In genomic region chr9:5459289-5459829, GRCh38 we compare ENCODE assay signal across 10 cellular contexts. TPM values are rescaled to one million over a fixed set of nuclear protein-coding genes. Genes with fewer than 3 reads are reported as not detected.
DNase-seq lines count a peak whose midpoint lies in the region; ATAC-seq and TF ChIP-seq lines count a peak whose summit lies in the region.
"Had no signal": no experiment of that assay in that cellular context is flagged by ENCODE, and none has a peak within 500 bp of the region (broad histone marks: within the 10 kb centered on the region; RNA-seq: fewer than 3 reads in every experiment).

No MANE protein-coding gene starts in this region.

- no peaks in the 10 kb centered on the region for H3K9me3 Mint-ChIP-seq in natural killer cell treated with Interleukin-12 subunit alpha and Interleukin-12 subunit beta and Interleukin-15 and Interleukin-18, amount 100 ng/mL, for 72 hours
- H3K9me3 Mint-ChIP-seq in natural killer cell, result no peaks in the 10 kb centered on the region
- no peaks in the 10 kb centered on the region for H3K9me3 Mint-ChIP-seq in activated naive CD4-positive, alpha-beta T cell treated with anti-CD3 and anti-CD28 coated beads for 36 hours
- H3K9me3 Mint-ChIP-seq in stimulated activated naive CD8-positive, alpha-beta T cell treated with anti-CD3 and anti-CD28 coated beads, Interleukin-15, amount 100 ng/mL, for 72 hours, result peaks cover 0 to 11% of the 10 kb centered on the region in 2 donors

- H3K27ac Mint-ChIP-seq in natural killer cell treated with Interleukin-12 subunit alpha and Interleukin-12 subunit beta and Interleukin-15 and Interleukin-18, amount 100 ng/mL, for 72 hours, result peak overlapping the region; percentile 96 to 100
- no peak overlapping the region for H3K27ac Mint-ChIP-seq in natural killer cell
- H3K27ac Mint-ChIP-seq in activated naive CD4-positive, alpha-beta T cell treated with anti-CD3 and anti-CD28 coated beads for 36 hours, result peak overlapping the region; percentile 84
- H3K27ac Mint-ChIP-seq in stimulated activated naive CD8-positive, alpha-beta T cell treated with anti-CD3 and anti-CD28 coated beads, Interleukin-15, amount 100 ng/mL, for 72 hours, result peak overlapping the region; percentile 90 to 93

- TF ChIP-seq CTCF in natural killer cell (IDR thresholded peaks at IDR 0.05), result no peak

- intact Hi-C loops in natural killer cell (cut with micrococcal nuclease), result no loop called here
- intact Hi-C loops in activated naive CD4-positive, alpha-beta T cell treated with anti-CD3 and anti-CD28 coated beads for 36 hours (cut with micrococcal nuclease), result loop anchor here (1.0 to 5.0 kb wide), 23 partner anchors 9 to 1982 kb away; partner anchors contain the start of genes CD274, PDCD1LG2, PLGRKT and RFX3

- H3K4me3 Mint-ChIP-seq in natural killer cell treated with Interleukin-12 subunit alpha and Interleukin-12 subunit beta and Interleukin-15 and Interleukin-18, amount 100 ng/mL, for 72 hours, result peak overlapping the region; percentile 87
- no peak overlapping the region for H3K4me3 Mint-ChIP-seq in natural killer cell
- peak overlapping the region; percentile 57 for H3K4me3 Mint-ChIP-seq in activated naive CD4-positive, alpha-beta T cell treated with anti-CD3 and anti-CD28 coated beads for 36 hours
- peak overlapping the region; percentile 72 to 74 for H3K4me3 Mint-ChIP-seq in stimulated activated naive CD8-positive, alpha-beta T cell treated with anti-CD3 and anti-CD28 coated beads, Interleukin-15, amount 100 ng/mL, for 72 hours

- peaks cover 56 to 65% of the 10 kb centered on the region in 2 donors for H3K4me1 Mint-ChIP-seq in natural killer cell treated with Interleukin-12 subunit alpha and Interleukin-12 subunit beta and Interleukin-15 and Interleukin-18, amount 100 ng/mL, for 72 hours (ENCODE audit: low read depth in 2 of 2)
- H3K4me1 Mint-ChIP-seq in natural killer cell, result no peaks in the 10 kb centered on the region
- peaks cover 65% of the 10 kb centered on the region for H3K4me1 Mint-ChIP-seq in activated naive CD4-positive, alpha-beta T cell treated with anti-CD3 and anti-CD28 coated beads for 36 hours (ENCODE audit: low read depth)
- H3K4me1 Mint-ChIP-seq in stimulated activated naive CD8-positive, alpha-beta T cell treated with anti-CD3 and anti-CD28 coated beads, Interleukin-15, amount 100 ng/mL, for 72 hours, result peaks cover 54% of the 10 kb centered on the region

- peak; percentile 80 to 94 for ATAC-seq in natural killer cell treated with Interleukin-12 subunit alpha and Interleukin-12 subunit beta and Interleukin-15 and Interleukin-18, amount 100 ng/mL, for 72 hours
- ATAC-seq in natural killer cell (no peak), HG03064 (IDR thresholded peaks at IDR 0.05; ENCODE audit: low read depth, unreplicated experiment) (peak; percentile 52), HG03521 (IDR thresholded peaks at IDR 0.05; ENCODE audit: unreplicated experiment) (no peak)
- peak; percentile 80 for ATAC-seq in stimulated activated naive CD8-positive, alpha-beta T cell treated with anti-CD3 and anti-CD28 coated beads, Interleukin-15, amount 100 ng/mL, for 72 hours

- DNase-seq in natural killer cell treated with Interleukin-12 subunit alpha and Interleukin-12 subunit beta and Interleukin-15 and Interleukin-18, amount 100 ng/mL, for 72 hours (ENCODE audit: low spot score), result peak; percentile 73
- DNase-seq in natural killer cell (no peak), COR-L47 (lab: John Stamatoyannopoulos, UW) (no peak), NCI-H1694 treated with DMSO at 0.1 percent for 48 hours (lab: John Stamatoyannopoulos, UW) (no peak)
- peak; percentile 61 for DNase-seq in activated naive CD4-positive, alpha-beta T cell treated with anti-CD3 and anti-CD28 coated beads for 36 hours
- peak in 1 of 2 donors; percentile 37 for DNase-seq in stimulated activated naive CD8-positive, alpha-beta T cell treated with anti-CD3 and anti-CD28 coated beads, Interleukin-15, amount 100 ng/mL, for 72 hours
- DNase-seq: activated CD4-positive, CD25-positive, alpha-beta regulatory T cell; retina had no signal

- peaks cover 69% of the 10 kb centered on the region for H3K36me3 Mint-ChIP-seq in natural killer cell treated with Interleukin-12 subunit alpha and Interleukin-12 subunit beta and Interleukin-15 and Interleukin-18, amount 100 ng/mL, for 72 hours
- peaks cover 19% of the 10 kb centered on the region for H3K36me3 Mint-ChIP-seq in natural killer cell
- H3K36me3 Mint-ChIP-seq in activated naive CD4-positive, alpha-beta T cell treated with anti-CD3 and anti-CD28 coated beads for 36 hours (ENCODE audit: low read depth), result peaks cover 55% of the 10 kb centered on the region

- CTCF ChIA-PET in activated naive CD4-positive, alpha-beta T cell treated with anti-CD3 and anti-CD28 coated beads for 36 hours (lab: Charles Lee), result interaction anchor here (0.6 to 4.1 kb wide), 11 partner anchors 9 to 940 kb away, joined by 3 to 19 read pairs (median 4); partner anchors contain the start of gene CD274

- no peaks in the 10 kb centered on the region for H3K27me3 Mint-ChIP-seq in natural killer cell treated with Interleukin-12 subunit alpha and Interleukin-12 subunit beta and Interleukin-15 and Interleukin-18, amount 100 ng/mL, for 72 hours
- H3K27me3 Mint-ChIP-seq in natural killer cell (ENCODE audit: low read depth in 2 of 2), result no peaks in the 10 kb centered on the region
- H3K27me3 Mint-ChIP-seq in activated naive CD4-positive, alpha-beta T cell treated with anti-CD3 and anti-CD28 coated beads for 36 hours (ENCODE audit: low read depth), result no peaks in the 10 kb centered on the region
- H3K27me3 Mint-ChIP-seq in stimulated activated naive CD8-positive, alpha-beta T cell treated with anti-CD3 and anti-CD28 coated beads, Interleukin-15, amount 100 ng/mL, for 72 hours, result no peaks in the 10 kb centered on the region

RNA-seq across cellular contexts. Expression of gene CD274, which starts 9.0 kb away (rescaled TPM):
- total RNA-seq in natural killer cell treated with Interleukin-12 subunit alpha and Interleukin-12 subunit beta and Interleukin-15 and Interleukin-18, amount 100 ng/mL, for 72 hours, result 100 to 1,000 TPM in 1 of 2 donors, 10 to 100 TPM in 1; 97.1 to 242 TPM
- 1 to 10 TPM; 4.9 to 7.2 (median 6.0) TPM for total RNA-seq in natural killer cell
- 10 to 100 TPM; 14.2 to 15.0 TPM for total RNA-seq in activated naive CD4-positive, alpha-beta T cell treated with anti-CD3 and anti-CD28 coated beads for 36 hours

RNA-seq across cellular contexts. Expression of gene PLGRKT, which starts 21.6 kb away (rescaled TPM):
- total RNA-seq in natural killer cell treated with Interleukin-12 subunit alpha and Interleukin-12 subunit beta and Interleukin-15 and Interleukin-18, amount 100 ng/mL, for 72 hours, result 10 to 100 TPM; 30.7 to 47.4 TPM
- total RNA-seq in natural killer cell, result 10 to 100 TPM; 14.7 to 17.8 (median 17.3) TPM
- total RNA-seq in activated naive CD4-positive, alpha-beta T cell treated with anti-CD3 and anti-CD28 coated beads for 36 hours, result 10 to 100 TPM; 48.9 to 51.4 TPM

RNA-seq across cellular contexts. Expression of gene PDCD1LG2, which starts 51.0 kb away (rescaled TPM):
- 1 to 10 TPM in 1 of 2 donors, under 1 TPM in 1; 0.55 to 1.7 TPM for total RNA-seq in natural killer cell treated with Interleukin-12 subunit alpha and Interleukin-12 subunit beta and Interleukin-15 and Interleukin-18, amount 100 ng/mL, for 72 hours
- 1 to 10 TPM in 1 of 3 donors, under 1 TPM in 2; 0.14 to 1.2 (median 0.16) TPM for total RNA-seq in natural killer cell
- under 1 TPM in 1 of 2 experiments, not detected in 1; 0.10 TPM for total RNA-seq in activated naive CD4-positive, alpha-beta T cell treated with anti-CD3 and anti-CD28 coated beads for 36 hours

Comparison
In these comparisons a context has a peak if more than half of its experiments do, and no peak if none do; other contexts are left out.
1. ATAC-seq: peak in natural killer cell treated with Interleukin-12 subunit alpha and Interleukin-12 subunit beta and Interleukin-15 and Interleukin-18, amount 100 ng/mL, for 72 hours (2 of 2), HG03064 (single experiment) and stimulated activated naive CD8-positive, alpha-beta T cell treated with anti-CD3 and anti-CD28 coated beads, Interleukin-15, amount 100 ng/mL, for 72 hours (single experiment); none in natural killer cell (0 of 3) and HG03521 (single experiment).
2. DNase-seq: peak in natural killer cell treated with Interleukin-12 subunit alpha and Interleukin-12 subunit beta and Interleukin-15 and Interleukin-18, amount 100 ng/mL, for 72 hours (single experiment) and activated naive CD4-positive, alpha-beta T cell treated with anti-CD3 and anti-CD28 coated beads for 36 hours (single experiment); none in natural killer cell (single experiment), COR-L47 (single experiment) and NCI-H1694 treated with DMSO at 0.1 percent for 48 hours (single experiment).
3. H3K27ac Mint-ChIP-seq: peak in natural killer cell treated with Interleukin-12 subunit alpha and Interleukin-12 subunit beta and Interleukin-15 and Interleukin-18, amount 100 ng/mL, for 72 hours (2 of 2), activated naive CD4-positive, alpha-beta T cell treated with anti-CD3 and anti-CD28 coated beads for 36 hours (single experiment) and stimulated activated naive CD8-positive, alpha-beta T cell treated with anti-CD3 and anti-CD28 coated beads, Interleukin-15, amount 100 ng/mL, for 72 hours (2 of 2); none in natural killer cell (0 of 2).
4. RNA of gene CD274, which starts 9.0 kb away (total RNA-seq): 97.1 to 242 TPM in natural killer cell treated with Interleukin-12 subunit alpha and Interleukin-12 subunit beta and Interleukin-15 and Interleukin-18, amount 100 ng/mL, for 72 hours; 14.2 to 15.0 TPM in activated naive CD4-positive, alpha-beta T cell treated with anti-CD3 and anti-CD28 coated beads for 36 hours and 4.9 to 7.2 TPM in natural killer cell; every median in the first group is over 4 times any median in the second.